ENCODE assay signal across 17 cellular contexts in the genomic region with DNA sequence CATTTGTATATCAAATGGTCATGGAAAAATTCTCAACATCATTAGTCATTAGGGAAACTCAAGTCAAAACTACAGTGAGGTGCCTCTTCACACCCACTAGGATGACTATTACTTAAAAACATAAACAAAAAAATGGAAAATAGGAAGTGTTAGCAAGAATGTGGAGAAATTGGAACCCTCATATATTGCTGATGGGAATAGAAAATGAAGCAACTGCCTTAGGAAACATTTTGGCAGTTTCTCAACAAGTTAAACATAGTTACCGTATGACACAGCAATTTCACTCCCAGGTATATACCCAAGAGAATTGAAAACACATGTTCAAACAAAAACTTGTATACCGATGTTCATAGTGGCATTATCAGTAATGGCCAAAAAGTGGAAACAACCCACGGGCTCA. TPM values are rescaled to one million over a fixed set of nuclear protein-coding genes. Genes with fewer than 3 reads are reported as not detected.
"Had no signal": no experiment of that assay in that cellular context is flagged by ENCODE, and none has a peak within 500 bp of the region (broad histone marks: within the 10 kb centered on the region; RNA-seq: fewer than 3 reads in every experiment).

No MANE protein-coding gene starts in this region.

- ATAC-seq: activated CD8-positive, alpha-beta memory T cell treated with anti-CD3 and anti-CD28 coated beads, Interleukin-2, amount 10 ng/mL, durations not matched to agents 7 days and 5 days; foreskin keratinocyte; stimulated activated memory B cell treated with anti-CD40 and anti-IgM and Interleukin-4, amounts not matched to agents 10 μg/mL and 1 μg/mL and 100 μg/mL, for 72 hours had no signal

- H3K4me3 ChIP-seq: adrenal gland, coronary artery, thyroid gland had no signal

- H3K27me3 ChIP-seq: adrenal gland, thyroid gland had no signal

- H3K27ac ChIP-seq: adrenal gland, coronary artery, foreskin keratinocyte, thyroid gland, WERI-Rb-1 had no signal

- H3K4me1 ChIP-seq: adrenal gland, thyroid gland had no signal

- H3K9me3 ChIP-seq: adrenal gland, thyroid gland had no signal

- H3K36me3 ChIP-seq: adrenal gland, thyroid gland, WERI-Rb-1 had no signal

- DNase-seq: activated CD4-positive, alpha-beta T cell treated with anti-CD3 and anti-CD28 coated beads, Interleukin-2, amount 50 U/mL, for 48 hours; activated CD8-positive, alpha-beta memory T cell treated with anti-CD3 and anti-CD28 coated beads, Interleukin-2, amount 10 ng/mL, durations not matched to agents 7 days and 5 days; activated naive CD4-positive, alpha-beta T cell treated with anti-CD3 and anti-CD28 coated beads, Interleukin-2, amount 10 ng/mL, durations not matched to agents 7 days and 5 days; activated T-cell treated with anti-CD3 and anti-CD28 coated beads, Interleukin-2, amount 50 U/mL, for 1 hour; adrenal gland; central memory CD4-positive, alpha-beta T cell; glutamatergic neuron; mesendoderm; nucleus accumbens; posterior cingulate gyrus; retina; thyroid gland; WERI-Rb-1 had no signal

RNA-seq across cellular contexts. Expression of gene CYP26B1, which starts 18.1 kb away (rescaled TPM):
- total RNA-seq: activated CD8-positive, alpha-beta memory T cell treated with anti-CD3 and anti-CD28 coated beads, Interleukin-2, amount 10 ng/mL, durations not matched to agents 7 days and 5 days; activated T-helper 2 cell treated with anti-CD3 and anti-CD28 coated beads, Interferon-gamma antibody, Interleukin-2, Interleukin-4, amounts not matched to agents 10 μg/mL and 5 μg/mL and 100 μg/mL, durations not matched to agents 14 hours and 24 hours and 36 hours had no signal
